Comparison of ENCODE assay signal across 24 cellular contexts in genomic region chr10:3422282-3422681, GRCh38.
A peak's percentile ranks its signal among the peaks of the same experiment; 100 is the strongest.
DNase-seq lines count a peak whose midpoint lies in the region; ATAC-seq and TF ChIP-seq lines count a peak whose summit lies in the region.
"Had no signal": no experiment of that assay in that cellular context is flagged by ENCODE, and none has a peak within 500 bp of the region (broad histone marks: within the 10 kb centered on the region; RNA-seq: fewer than 3 reads in every experiment).

No MANE protein-coding gene starts in this region.

- no peaks in the 10 kb centered on the region for H3K36me3 Mint-ChIP-seq in CD8-positive, alpha-beta T cell
- peaks cover 2% of the 10 kb centered on the region for H3K36me3 Mint-ChIP-seq in central memory CD8-positive, alpha-beta T cell (ENCODE audit: insufficient read depth)

- H3K36me3 ChIP-seq in CD8-positive, alpha-beta T cell (ENCODE audit: insufficient read depth, low read length), result no peaks in the 10 kb centered on the region
- H3K36me3 ChIP-seq in IMR-90 (ENCODE audit: control insufficient read depth, insufficient read depth, low read length) (no peaks in the 10 kb centered on the region), osteoblast (ENCODE audit: insufficient read depth, low read length) (no peaks in the 10 kb centered on the region)
- H3K36me3 ChIP-seq: SJCRH30 had no signal

- no peak overlapping the region for H3K4me3 ChIP-seq in CD8-positive, alpha-beta T cell (ENCODE audit: low read depth, low read length)
- H3K4me3 ChIP-seq in IMR-90 (ENCODE audit: insufficient read depth, low read depth, low read length), result no peak overlapping the region
- no peak overlapping the region for H3K4me3 ChIP-seq in osteoblast (ENCODE audit: insufficient read depth, low read length)
- H3K4me3 ChIP-seq: PC-9, SJCRH30 had no signal

- no TSS peak for BruUV-seq in IMR-90 (replicated peaks; lab: Mats Ljungman, UMichigan)

- TF ChIP-seq CTCF in CD8-positive, alpha-beta T cell (IDR thresholded peaks at IDR 0.05), result no peak
- TF ChIP-seq CTCF in IMR-90 (conservative IDR thresholded peaks at IDR 0.05; ENCODE audit: low read depth, low read length), result no peak
- no peak for TF ChIP-seq CTCF in osteoblast (IDR thresholded peaks at IDR 0.05; ENCODE audit: extremely low read depth, low read depth, low read length)

- peaks cover 27% of the 10 kb centered on the region for H3K4me1 Mint-ChIP-seq in CD8-positive, alpha-beta T cell (ENCODE audit: low read depth)
- peaks cover 35% of the 10 kb centered on the region for H3K4me1 Mint-ChIP-seq in central memory CD8-positive, alpha-beta T cell

- no peak overlapping the region for H3K4ac ChIP-seq in IMR-90 (ENCODE audit: low read depth, low read length)

- no peaks in the 10 kb centered on the region for H3K9me3 ChIP-seq in CD8-positive, alpha-beta T cell (ENCODE audit: low read length)
- H3K9me3 ChIP-seq in IMR-90 (ENCODE audit: control insufficient read depth, insufficient read depth, low read length), result no peaks in the 10 kb centered on the region
- H3K9me3 ChIP-seq in osteoblast (ENCODE audit: low read depth, low read length), result no peaks in the 10 kb centered on the region
- H3K9me3 ChIP-seq: SJCRH30 had no signal

- H3K56ac ChIP-seq in IMR-90 (ENCODE audit: extremely low read depth, insufficient read depth, low read length), result no peak overlapping the region

- peaks cover 18% of the 10 kb centered on the region for H3K27me3 Mint-ChIP-seq in CD8-positive, alpha-beta T cell (ENCODE audit: low read depth)
- peaks cover 16% of the 10 kb centered on the region for H3K27me3 Mint-ChIP-seq in central memory CD8-positive, alpha-beta T cell

- CTCF ChIA-PET in CD8-positive, alpha-beta T cell (lab: Charles Lee), result no interaction called here
- CTCF ChIA-PET in IMR-90 (lab: Yijun Ruan, JAX), result no interaction called here

- H3K79me2 ChIP-seq in osteoblast (ENCODE audit: insufficient read depth, low read length), result no peaks in the 10 kb centered on the region

- H2BK120ac ChIP-seq in IMR-90 (ENCODE audit: low read depth, low read length), result no peak overlapping the region

- no peak overlapping the region for H4K91ac ChIP-seq in IMR-90 (ENCODE audit: insufficient read depth, low read depth, low read length)

- H2AK5ac ChIP-seq in IMR-90 (ENCODE audit: low read depth, low read length), result no peak overlapping the region

- no peak for TF ChIP-seq POLR2A in IMR-90 (IDR thresholded peaks at IDR 0.05; ENCODE audit: low read depth, low read length)

- H3K18ac ChIP-seq in IMR-90 (ENCODE audit: low read depth, low read length), result no peak overlapping the region

- POLR2A ChIA-PET in CD8-positive, alpha-beta T cell (lab: Charles Lee), result no interaction called here
- POLR2A ChIA-PET in IMR-90 (lab: Charles Lee; ENCODE audit: unreplicated experiment), result no interaction called here

- H3K27ac ChIP-seq in CD8-positive, alpha-beta T cell (ENCODE audit: low read depth, low read length), result no peak overlapping the region
- H3K27ac ChIP-seq in IMR-90 (ENCODE audit: insufficient read depth, low read length), result no peak overlapping the region
- H3K27ac ChIP-seq in osteoblast (ENCODE audit: low read depth, low read length), result no peak overlapping the region
- H3K27ac ChIP-seq: C4-2B, PC-9, SJCRH30 had no signal

- peak overlapping the region; percentile 24 for H3K4me3 Mint-ChIP-seq in CD8-positive, alpha-beta T cell
- H3K4me3 Mint-ChIP-seq in central memory CD8-positive, alpha-beta T cell, result peak overlapping the region; percentile 41
- H3K4me3 Mint-ChIP-seq: B cell had no signal

- H2BK5ac ChIP-seq in IMR-90 (ENCODE audit: low read depth, low read length, poor library complexity, severe bottlenecking), result no peak overlapping the region

- H2BK15ac ChIP-seq in IMR-90 (ENCODE audit: low read depth, low read length), result peak overlapping the region; percentile 74; the same call in 1 of the 3 replicates

- H3K14ac ChIP-seq in IMR-90 (replicated peaks; ENCODE audit: low read depth, low read length), result no peak overlapping the region

- no peak overlapping the region for H2AFZ ChIP-seq in IMR-90 (replicated peaks; ENCODE audit: low read length, poor library complexity)
- H2AFZ ChIP-seq in osteoblast (ENCODE audit: low read length), result no peak overlapping the region
- H2AFZ ChIP-seq: PC-9 had no signal

- H2BK20ac ChIP-seq in IMR-90 (ENCODE audit: low read depth, low read length), result no peak overlapping the region

- TF ChIP-seq RAD21 in IMR-90 (IDR thresholded peaks at IDR 0.05; ENCODE audit: low read length), result no peak

- no peak overlapping the region for H3K23ac ChIP-seq in IMR-90 (ENCODE audit: low read depth, low read length)

- dilution Hi-C loops in IMR-90 (cut with HindIII; ENCODE audit: low sequenced_read_pairs, unreplicated experiment), result no loop called here

- H3K79me1 ChIP-seq in IMR-90 (ENCODE audit: low read depth in 1 of 2, low read length in 2 of 2), result no peaks in the 10 kb centered on the region

- in situ Hi-C loops in IMR-90 (cut with MboI; ENCODE audit: low sequenced_read_pairs), result no loop called here

- H2AK9ac ChIP-seq in IMR-90 (replicated peaks; ENCODE audit: low read depth, low read length, poor library complexity), result no peak overlapping the region

- peak in 1 of 7 experiments; percentile 45 for DNase-seq in CD8-positive, alpha-beta T cell
- DNase-seq in IMR-90 (no peak), osteoblast (ENCODE audit: insufficient read length, low spot score, missing footprints) (peak; percentile 59), NCI-H446 (lab: John Stamatoyannopoulos, UW) (no peak), cerebellar cortex (ENCODE audit: low spot score) (no peak), left lobe of liver (ENCODE audit: low spot score) (no peak)
- DNase-seq in central memory CD8-positive, alpha-beta T cell (ENCODE audit: low spot score in 2 of 2), result no peak
- DNase-seq: Calu3, DMS79 treated with DMSO at 0.1 percent for 48 hours, KBM-7, MV-4-11, NCI-H1105, NCI-H1436 treated with DMSO at 0.1 percent for 48 hours, NCI-H187 treated with DMSO at 0.1 percent for 48 hours, NCI-H2171 treated with DMSO at 0.1 percent for 48 hours, NCI-H345, NCI-H524, NCI-H82, PC-9, SJCRH30 had no signal

- H3K27ac Mint-ChIP-seq in CD8-positive, alpha-beta T cell, result no peak overlapping the region
- H3K27ac Mint-ChIP-seq in central memory CD8-positive, alpha-beta T cell (ENCODE audit: low read depth), result peak overlapping the region; percentile 32
- H3K27ac Mint-ChIP-seq: B cell had no signal

- no peak for ATAC-seq in CD8-positive, alpha-beta T cell
- ATAC-seq in IMR-90 (ENCODE audit: low read depth), result no peak
- no peak for ATAC-seq in central memory CD8-positive, alpha-beta T cell (replicated peaks; ENCODE audit: extremely low read depth, poor library complexity, severe bottlenecking)
- no peak for ATAC-seq in left lobe of liver
- ATAC-seq: Right ventricle myocardium inferior, SK-N-SH treated with all-trans-retinoic acid at 6 μM for 48 hours had no signal

- no peaks in the 10 kb centered on the region for H3K27me3 ChIP-seq in CD8-positive, alpha-beta T cell (ENCODE audit: insufficient read depth, low read length)
- H3K27me3 ChIP-seq in IMR-90 (ENCODE audit: control insufficient read depth, insufficient read depth, low read length) (no peaks in the 10 kb centered on the region), osteoblast (ENCODE audit: insufficient read depth, low read length) (peaks cover 4% of the 10 kb centered on the region)
- H3K27me3 ChIP-seq: SJCRH30 had no signal

- H4K5ac ChIP-seq in IMR-90 (ENCODE audit: low read depth, low read length), result no peak overlapping the region

- no peaks in the 10 kb centered on the region for H3K9me3 Mint-ChIP-seq in CD8-positive, alpha-beta T cell
- H3K9me3 Mint-ChIP-seq in central memory CD8-positive, alpha-beta T cell, result no peaks in the 10 kb centered on the region

- H4K8ac ChIP-seq in IMR-90 (ENCODE audit: low read depth in 2 of 2, low read length in 2 of 2), result no peak overlapping the region

- WGBS in IMR-90 (ENCODE audit: extremely low coverage in 2 of 2, insufficient read length in 1 of 2), 2 experiments, result 86% methylated on average over 1 of the region's 8 CpGs; no CpG with 5 or more reads in 1 of the 2 experiments

- H3K4me2 ChIP-seq in IMR-90 (ENCODE audit: low read depth, low read length) (no peak overlapping the region), osteoblast (ENCODE audit: insufficient read depth, low read length) (no peak overlapping the region)
- H3K4me2 ChIP-seq: PC-9 had no signal

- H3K9ac ChIP-seq in IMR-90 (ENCODE audit: low read depth, low read length), result no peak overlapping the region

- H3K4me1 ChIP-seq in CD8-positive, alpha-beta T cell (ENCODE audit: insufficient read depth, low read length), result no peaks in the 10 kb centered on the region
- H3K4me1 ChIP-seq in IMR-90 (ENCODE audit: control insufficient read depth, insufficient read depth, low read length) (peaks cover 8% of the 10 kb centered on the region), osteoblast (ENCODE audit: insufficient read depth, low read length) (peaks cover 10% of the 10 kb centered on the region)
- H3K4me1 ChIP-seq: SJCRH30 had no signal

- peaks cover 10% of the 10 kb centered on the region; the same call in 1 of the 2 replicates for H3K9me1 ChIP-seq in IMR-90 (ENCODE audit: insufficient read depth, low read length)

- intact Hi-C loops in CD8-positive, alpha-beta T cell (cut with DNase I, micrococcal nuclease), result no loop called here
- intact Hi-C loops in IMR-90 (cut with micrococcal nuclease), result no loop called here

- H4K20me1 ChIP-seq in IMR-90 (ENCODE audit: insufficient read depth, low read length), result no peaks in the 10 kb centered on the region
- H4K20me1 ChIP-seq in osteoblast (ENCODE audit: insufficient read depth, low read length), result no peaks in the 10 kb centered on the region

TF ChIP-seq in IMR-90, 13 proteins besides CTCF, POLR2A, EP300 and RAD21 (continues in another document):
- TF ChIP-seq CHD1 (IDR thresholded peaks at IDR 0.05; ENCODE audit: low read depth, low read length), result no peak
- TF ChIP-seq ELK1 (IDR thresholded peaks at IDR 0.05; ENCODE audit: borderline replicate concordance, low read depth, low read length), result no peak
- TF ChIP-seq USF2 (IDR thresholded peaks at IDR 0.05; ENCODE audit: low read depth, low read length), result no peak
- TF ChIP-seq MAZ (IDR thresholded peaks at IDR 0.05; ENCODE audit: borderline replicate concordance, low read depth, low read length), result no peak
